8 cellular contexts compared by ENCODE assay signal in the genomic region with DNA sequence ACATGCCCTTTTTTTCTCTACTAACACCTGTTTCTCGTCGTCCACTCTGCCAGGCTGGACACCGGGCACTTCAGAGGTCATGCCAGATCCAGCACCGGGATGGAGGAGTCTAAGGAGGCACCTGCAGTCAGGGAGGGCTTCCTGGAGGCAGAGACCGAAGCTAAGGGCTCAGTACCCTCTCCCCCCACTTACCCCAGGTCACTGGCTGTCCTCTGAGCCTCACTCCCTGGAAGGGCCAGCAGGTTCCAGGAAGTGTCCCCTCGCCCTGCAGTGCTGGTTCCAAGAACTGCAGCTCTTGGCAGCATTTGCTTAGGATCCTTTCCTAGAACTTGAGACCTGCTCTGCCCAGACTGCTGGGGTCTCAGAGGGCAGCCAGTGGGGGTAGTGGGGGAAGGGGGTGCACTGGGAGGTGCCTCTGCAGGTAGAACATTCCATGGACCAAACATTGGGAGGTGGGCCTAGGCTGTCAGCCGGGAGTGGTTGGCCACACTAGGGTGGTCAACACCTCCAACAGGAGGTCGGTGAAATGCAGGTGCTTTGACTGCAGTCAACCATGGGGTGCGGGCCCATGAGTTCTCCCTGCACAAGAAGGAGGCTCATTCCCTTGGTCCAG. TPM values are rescaled to one million over a fixed set of nuclear protein-coding genes. Genes with fewer than 3 reads are reported as not detected.
A peak's percentile ranks its signal among the peaks of the same experiment; 100 is the strongest.
DNase-seq lines count a peak whose midpoint lies in the region; ATAC-seq and TF ChIP-seq lines count a peak whose summit lies in the region.

No MANE protein-coding gene starts in this region.

- H3K27ac Mint-ChIP-seq in T-helper 2 cell treated with Interferon-gamma antibody and Interleukin-4, amounts not matched to agents 5 μg/mL and 100 μg/mL, for 36 hours: peak overlapping the region; percentile 96
- peak overlapping the region; percentile 99 for H3K27ac Mint-ChIP-seq in stimulated activated effector memory CD8-positive, alpha-beta T cell treated with anti-CD3 and anti-CD28 coated beads, Interleukin-12 subunit alpha, Interleukin-12 subunit beta, amount 100 ng/mL, for 72 hours

- peaks cover 0 to 14% of the 10 kb centered on the region in 2 donors for H3K36me3 ChIP-seq in gastroesophageal sphincter

- no peak for TF ChIP-seq CTCF in gastroesophageal sphincter (IDR thresholded peaks at IDR 0.05)

- TF ChIP-seq POLR2A in gastroesophageal sphincter (IDR thresholded peaks at IDR 0.05): no peak

- H3K9me3 ChIP-seq in gastroesophageal sphincter: no peaks in the 10 kb centered on the region

- H3K36me3 Mint-ChIP-seq in T-helper 2 cell treated with Interferon-gamma antibody and Interleukin-4, amounts not matched to agents 5 μg/mL and 100 μg/mL, for 36 hours (ENCODE audit: low read depth): peaks cover 61% of the 10 kb centered on the region
- H3K36me3 Mint-ChIP-seq in stimulated activated effector memory CD8-positive, alpha-beta T cell treated with anti-CD3 and anti-CD28 coated beads, Interleukin-12 subunit alpha, Interleukin-12 subunit beta, amount 100 ng/mL, for 72 hours: peaks cover 72% of the 10 kb centered on the region

- DNase-seq in GF-D8 (lab: John Stamatoyannopoulos, UW): peak; percentile 70
- no peak for DNase-seq in T-helper 2 cell treated with Interferon-gamma antibody and Interleukin-4, amounts not matched to agents 5 μg/mL and 100 μg/mL, for 36 hours (ENCODE audit: low spot score)
- DNase-seq in stimulated activated effector memory CD8-positive, alpha-beta T cell treated with anti-CD3 and anti-CD28 coated beads, Interleukin-12 subunit alpha, Interleukin-12 subunit beta, amount 100 ng/mL, for 72 hours (ENCODE audit: low spot score in 2 of 2): no peak
- DNase-seq in GOT3 (lab: John Stamatoyannopoulos, UW): no peak
- no peak for DNase-seq in stimulated activated naive CD4-positive, alpha-beta T cell (lab: John Stamatoyannopoulos, UW)
- no peak for DNase-seq in NCI-H2029 (lab: John Stamatoyannopoulos, UW)
- DNase-seq in head of caudate nucleus: no peak

- H3K4me1 ChIP-seq in gastroesophageal sphincter: peaks cover 11 to 63% (median 28%) of the 10 kb centered on the region in 3 donors

- no peaks in the 10 kb centered on the region for H3K9me3 Mint-ChIP-seq in T-helper 2 cell treated with Interferon-gamma antibody and Interleukin-4, amounts not matched to agents 5 μg/mL and 100 μg/mL, for 36 hours
- no peaks in the 10 kb centered on the region for H3K9me3 Mint-ChIP-seq in stimulated activated effector memory CD8-positive, alpha-beta T cell treated with anti-CD3 and anti-CD28 coated beads, Interleukin-12 subunit alpha, Interleukin-12 subunit beta, amount 100 ng/mL, for 72 hours

- peak overlapping the region; percentile 99 for H3K4me3 Mint-ChIP-seq in T-helper 2 cell treated with Interferon-gamma antibody and Interleukin-4, amounts not matched to agents 5 μg/mL and 100 μg/mL, for 36 hours
- peak overlapping the region; percentile 98 for H3K4me3 Mint-ChIP-seq in stimulated activated effector memory CD8-positive, alpha-beta T cell treated with anti-CD3 and anti-CD28 coated beads, Interleukin-12 subunit alpha, Interleukin-12 subunit beta, amount 100 ng/mL, for 72 hours

- H3K27me3 Mint-ChIP-seq in T-helper 2 cell treated with Interferon-gamma antibody and Interleukin-4, amounts not matched to agents 5 μg/mL and 100 μg/mL, for 36 hours (ENCODE audit: low read depth): no peaks in the 10 kb centered on the region

- peaks cover 80% of the 10 kb centered on the region for H3K4me1 Mint-ChIP-seq in T-helper 2 cell treated with Interferon-gamma antibody and Interleukin-4, amounts not matched to agents 5 μg/mL and 100 μg/mL, for 36 hours (ENCODE audit: low read depth)
- peaks cover 81% of the 10 kb centered on the region for H3K4me1 Mint-ChIP-seq in stimulated activated effector memory CD8-positive, alpha-beta T cell treated with anti-CD3 and anti-CD28 coated beads, Interleukin-12 subunit alpha, Interleukin-12 subunit beta, amount 100 ng/mL, for 72 hours

- no peak overlapping the region for H3K4me3 ChIP-seq in gastroesophageal sphincter

- H3K27ac ChIP-seq in gastroesophageal sphincter: peak overlapping the region; percentile 63 to 96 (median 96)

- no peak for ATAC-seq in gastroesophageal sphincter
- ATAC-seq in stimulated activated effector memory CD8-positive, alpha-beta T cell treated with anti-CD3 and anti-CD28 coated beads, Interleukin-12 subunit alpha, Interleukin-12 subunit beta, amount 100 ng/mL, for 72 hours: no peak

- no peak for TF ChIP-seq EP300 in gastroesophageal sphincter (IDR thresholded peaks at IDR 0.05)

- 63 to 94% methylated on average over 3 of the region's 9 CpGs for WGBS in gastroesophageal sphincter (ENCODE audit: low coverage in 1 of 2), 2 donors

- intact Hi-C loops in head of caudate nucleus (cut with DNase I): no loop called here

- no peaks in the 10 kb centered on the region for H3K27me3 ChIP-seq in gastroesophageal sphincter

RNA-seq across cellular contexts. Expression of gene CISH, which starts 11.3 kb away (rescaled TPM):
- 1 to 10 TPM in 3 of 4 donors, under 1 TPM in 1; 0.99 to 9.3 (median 3.6) TPM for total RNA-seq in gastroesophageal sphincter

RNA-seq across cellular contexts. Expression of gene MAPKAPK3, which starts 16.7 kb away (rescaled TPM):
- total RNA-seq in gastroesophageal sphincter: 10 to 100 TPM; 18.7 to 30.2 (median 22.4) TPM

RNA-seq across cellular contexts. Expression of gene HEMK1, which starts 30.9 kb away (rescaled TPM):
- 10 to 100 TPM in 3 of 4 donors, 1 to 10 TPM in 1; 6.4 to 11.7 (median 11.4) TPM for total RNA-seq in gastroesophageal sphincter

RNA-seq across cellular contexts. Expression of gene C3orf18, which starts 32.7 kb away (rescaled TPM):
- 10 to 100 TPM in 3 of 4 donors, 1 to 10 TPM in 1; 9.7 to 42.8 (median 25.3) TPM for total RNA-seq in gastroesophageal sphincter
